Comparison of ENCODE assay signal across 11 cellular contexts in genomic region chr20:44552568-44552949, GRCh38. TPM values are rescaled to one million over a fixed set of nuclear protein-coding genes. Genes with fewer than 3 reads are reported as not detected.
A peak's percentile ranks its signal among the peaks of the same experiment; 100 is the strongest.
DNase-seq lines count a peak whose midpoint lies in the region; ATAC-seq and TF ChIP-seq lines count a peak whose summit lies in the region.
"Had no signal": no experiment of that assay in that cellular context is flagged by ENCODE, and none has a peak within 500 bp of the region (broad histone marks: within the 10 kb centered on the region; RNA-seq: fewer than 3 reads in every experiment).

No MANE protein-coding gene starts in this region.

- peaks cover 19% of the 10 kb centered on the region for H3K4me1 Mint-ChIP-seq in activated naive CD4-positive, alpha-beta T cell treated with anti-CD3 and anti-CD28 coated beads for 36 hours (ENCODE audit: low read depth)
- H3K4me1 Mint-ChIP-seq in activated T-helper 2 cell treated with anti-CD3 and anti-CD28 coated beads, Interferon-gamma antibody, Interleukin-2, Interleukin-4, amounts not matched to agents 10 μg/mL and 5 μg/mL and 100 μg/mL, durations not matched to agents 14 hours and 24 hours and 36 hours (ENCODE audit: low read depth): peaks cover 15% of the 10 kb centered on the region

- H3K27me3 ChIP-seq in lower lobe of right lung (ENCODE audit: low read depth): no peaks in the 10 kb centered on the region
- no peaks in the 10 kb centered on the region for H3K27me3 ChIP-seq in thyroid gland

- no peak overlapping the region for H3K4me3 Mint-ChIP-seq in activated naive CD4-positive, alpha-beta T cell treated with anti-CD3 and anti-CD28 coated beads for 36 hours
- no peak overlapping the region for H3K4me3 Mint-ChIP-seq in activated T-helper 2 cell treated with anti-CD3 and anti-CD28 coated beads, Interferon-gamma antibody, Interleukin-2, Interleukin-4, amounts not matched to agents 10 μg/mL and 5 μg/mL and 100 μg/mL, durations not matched to agents 14 hours and 24 hours and 36 hours (ENCODE audit: low read depth)

- TF ChIP-seq CTCF in lower lobe of right lung (IDR thresholded peaks at IDR 0.05) (no peak), thyroid gland (IDR thresholded peaks at IDR 0.05) (no peak)

- H3K27ac ChIP-seq in lower lobe of right lung (peak overlapping the region; percentile 50), thyroid gland (peak overlapping the region in 2 of 3 donors; percentile 51 to 64)
- H3K27ac ChIP-seq: VCaP had no signal

- no peaks in the 10 kb centered on the region for H3K27me3 Mint-ChIP-seq in activated naive CD4-positive, alpha-beta T cell treated with anti-CD3 and anti-CD28 coated beads for 36 hours (ENCODE audit: low read depth)
- peaks cover 4% of the 10 kb centered on the region for H3K27me3 Mint-ChIP-seq in activated T-helper 2 cell treated with anti-CD3 and anti-CD28 coated beads, Interferon-gamma antibody, Interleukin-2, Interleukin-4, amounts not matched to agents 10 μg/mL and 5 μg/mL and 100 μg/mL, durations not matched to agents 14 hours and 24 hours and 36 hours (ENCODE audit: low read depth)

- H3K4me3 ChIP-seq in lower lobe of right lung (no peak overlapping the region), thyroid gland (replicated peaks in 1 of 3) (no peak overlapping the region)

- WGBS in thyroid gland, 2 donors: 78 to 84% methylated on average over 3 of the region's 3 CpGs

- no peak for TF ChIP-seq POLR2A in thyroid gland (IDR thresholded peaks at IDR 0.05)

- no peaks in the 10 kb centered on the region for H3K9me3 Mint-ChIP-seq in activated naive CD4-positive, alpha-beta T cell treated with anti-CD3 and anti-CD28 coated beads for 36 hours
- H3K9me3 Mint-ChIP-seq in activated T-helper 2 cell treated with anti-CD3 and anti-CD28 coated beads, Interferon-gamma antibody, Interleukin-2, Interleukin-4, amounts not matched to agents 10 μg/mL and 5 μg/mL and 100 μg/mL, durations not matched to agents 14 hours and 24 hours and 36 hours: no peaks in the 10 kb centered on the region

- H3K36me3 ChIP-seq in lower lobe of right lung: no peaks in the 10 kb centered on the region
- H3K36me3 ChIP-seq in thyroid gland: no peaks in the 10 kb centered on the region

- no peak for ATAC-seq in lower lobe of right lung

- peak overlapping the region; percentile 57 for H3K27ac Mint-ChIP-seq in activated naive CD4-positive, alpha-beta T cell treated with anti-CD3 and anti-CD28 coated beads for 36 hours
- H3K27ac Mint-ChIP-seq in activated T-helper 2 cell treated with anti-CD3 and anti-CD28 coated beads, Interferon-gamma antibody, Interleukin-2, Interleukin-4, amounts not matched to agents 10 μg/mL and 5 μg/mL and 100 μg/mL, durations not matched to agents 14 hours and 24 hours and 36 hours: peak overlapping the region; percentile 76

- DNase-seq in activated naive CD4-positive, alpha-beta T cell treated with anti-CD3 and anti-CD28 coated beads for 36 hours: no peak
- no peak for DNase-seq in activated naive CD4-positive, alpha-beta T cell treated with Interleukin-2 at 50 U/mL for 16 hours
- DNase-seq in activated T-helper 2 cell treated with anti-CD3 and anti-CD28 coated beads, Interferon-gamma antibody, Interleukin-2, Interleukin-4, amounts not matched to agents 10 μg/mL and 5 μg/mL and 100 μg/mL, durations not matched to agents 14 hours and 24 hours and 36 hours (ENCODE audit: low spot score): no peak
- DNase-seq in lower lobe of right lung (no peak), thyroid gland (no peak), NCI-H526 treated with DMSO at 0.1 percent for 48 hours (lab: John Stamatoyannopoulos, UW) (no peak), activated gamma-delta T cell treated with Interleukin-2 at 50 U/mL for 16 hours (no peak)
- no peak for DNase-seq in stimulated activated CD4-positive, alpha-beta T cell treated with anti-CD3 and anti-CD28 coated beads, Interleukin-4, amount 100 ng/mL, for 4 hours
- DNase-seq: activated T-cell treated with anti-CD3 and anti-CD28 coated beads, Interleukin-2, amount 50 U/mL, for 48 hours; central memory CD4-positive, alpha-beta T cell had no signal

- H3K36me3 Mint-ChIP-seq in activated naive CD4-positive, alpha-beta T cell treated with anti-CD3 and anti-CD28 coated beads for 36 hours (ENCODE audit: low read depth): no peaks in the 10 kb centered on the region
- no peaks in the 10 kb centered on the region for H3K36me3 Mint-ChIP-seq in activated T-helper 2 cell treated with anti-CD3 and anti-CD28 coated beads, Interferon-gamma antibody, Interleukin-2, Interleukin-4, amounts not matched to agents 10 μg/mL and 5 μg/mL and 100 μg/mL, durations not matched to agents 14 hours and 24 hours and 36 hours (ENCODE audit: low read depth)

- H3K4me1 ChIP-seq in lower lobe of right lung (peaks cover 29% of the 10 kb centered on the region), thyroid gland (peaks cover 23 to 31% of the 10 kb centered on the region in 2 donors)

- CTCF ChIA-PET in activated naive CD4-positive, alpha-beta T cell treated with anti-CD3 and anti-CD28 coated beads for 36 hours (lab: Charles Lee): no interaction called here

- intact Hi-C loops in activated naive CD4-positive, alpha-beta T cell treated with anti-CD3 and anti-CD28 coated beads for 36 hours (cut with micrococcal nuclease): loop anchor here (2.0 kb wide), 2 partner anchors 20 to 30 kb away; partner anchors contain the start of gene SERINC3
- intact Hi-C loops in activated T-helper 2 cell treated with anti-CD3 and anti-CD28 coated beads, Interferon-gamma antibody, Interleukin-2, Interleukin-4, amounts not matched to agents 10 μg/mL and 5 μg/mL and 100 μg/mL, durations not matched to agents 14 hours and 24 hours and 36 hours (cut with micrococcal nuclease): no loop called here
- intact Hi-C loops in lower lobe of right lung (cut with DNase I) (no loop called here), thyroid gland (cut with DNase I) (no loop called here)

- no peaks in the 10 kb centered on the region for H3K9me3 ChIP-seq in lower lobe of right lung
- H3K9me3 ChIP-seq in thyroid gland: no peaks in the 10 kb centered on the region

RNA-seq across cellular contexts. Expression of gene PKIG, which starts 29.8 kb away (rescaled TPM):
- 1 to 10 TPM; 4.6 to 4.7 TPM for total RNA-seq in activated naive CD4-positive, alpha-beta T cell treated with anti-CD3 and anti-CD28 coated beads for 36 hours
- 1.4 and 1.7 TPM in 2 replicates for total RNA-seq in activated T-helper 2 cell treated with anti-CD3 and anti-CD28 coated beads, Interferon-gamma antibody, Interleukin-2, Interleukin-4, amounts not matched to agents 10 μg/mL and 5 μg/mL and 100 μg/mL, durations not matched to agents 14 hours and 24 hours and 36 hours
- total RNA-seq in lower lobe of right lung (61.6 TPM), thyroid gland (100 to 1,000 TPM; 108 to 145 (median 111) TPM)

RNA-seq across cellular contexts. Expression of gene SERINC3, which starts 30.7 kb away (rescaled TPM):
- 10 to 100 TPM; 48.7 to 50.2 TPM for total RNA-seq in activated naive CD4-positive, alpha-beta T cell treated with anti-CD3 and anti-CD28 coated beads for 36 hours
- total RNA-seq in activated T-helper 2 cell treated with anti-CD3 and anti-CD28 coated beads, Interferon-gamma antibody, Interleukin-2, Interleukin-4, amounts not matched to agents 10 μg/mL and 5 μg/mL and 100 μg/mL, durations not matched to agents 14 hours and 24 hours and 36 hours: 51.2 and 52.5 TPM in 2 replicates
- total RNA-seq in lower lobe of right lung: 133 TPM
- total RNA-seq in thyroid gland: 100 to 1,000 TPM; 113 to 140 (median 137) TPM

Comparison
In these comparisons a context has a peak if more than half of its experiments do, and no peak if none do; other contexts are left out.
1. RNA of gene PKIG, which starts 29.8 kb away (total RNA-seq): 108 to 145 TPM in thyroid gland and 61.6 TPM in lower lobe of right lung (single experiment); 4.6 to 4.7 TPM in activated naive CD4-positive, alpha-beta T cell treated with anti-CD3 and anti-CD28 coated beads for 36 hours and 1.4 to 1.7 TPM in activated T-helper 2 cell treated with anti-CD3 and anti-CD28 coated beads, Interferon-gamma antibody, Interleukin-2, Interleukin-4, amounts not matched to agents 10 μg/mL and 5 μg/mL and 100 μg/mL, durations not matched to agents 14 hours and 24 hours and 36 hours; every median in the first group is over 10 times any median in the second.